In the genomic region with DNA sequence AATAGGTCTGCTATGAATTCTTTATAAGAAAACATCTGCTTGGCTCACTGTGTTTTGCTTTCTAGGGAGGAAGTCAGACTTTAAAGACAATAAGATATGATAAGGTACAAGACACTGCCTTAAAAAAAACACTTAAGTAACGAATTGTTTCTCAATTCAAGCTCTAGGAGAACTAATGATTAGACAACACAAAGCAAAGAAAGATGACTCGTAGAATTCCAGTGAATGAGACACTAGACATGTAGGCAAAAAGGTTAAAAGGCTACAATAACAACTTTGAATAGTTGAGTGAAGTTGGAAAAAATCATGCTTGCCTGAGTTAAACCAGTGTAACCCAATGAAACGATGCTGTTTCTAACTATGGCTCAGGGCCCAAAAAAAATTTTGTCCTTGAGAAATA, we compare ENCODE assay signal across 26 cellular contexts.
DNase-seq lines count a peak whose midpoint lies in the region; ATAC-seq, FAIRE-seq and TF ChIP-seq lines count a peak whose summit lies in the region.
"Had no signal": no experiment of that assay in that cellular context is flagged by ENCODE, and none has a peak within 500 bp of the region (broad histone marks: within the 10 kb centered on the region; RNA-seq: fewer than 3 reads in every experiment).

No MANE protein-coding gene starts in this region.

- H3K79me2 ChIP-seq in endothelial cell of umbilical vein (ENCODE audit: control insufficient read depth, insufficient read depth, low read length): no peaks in the 10 kb centered on the region
- no peaks in the 10 kb centered on the region for H3K79me2 ChIP-seq in hepatocyte

- DNase-seq in MCF 10A (ENCODE audit: unreplicated experiment): peak; percentile 1
- DNase-seq in breast epithelium (ENCODE audit: low spot score in 2 of 2): no peak
- peak; percentile 17 for DNase-seq in endothelial cell of umbilical vein (ENCODE audit: low read depth, low spot score)
- peak; percentile 66 for DNase-seq in kidney glomerular epithelial cell (lab: John Stamatoyannopoulos, UW)
- no peak for DNase-seq in hepatocyte (ENCODE audit: low spot score)
- DNase-seq in activated T-cell treated with anti-CD3 and anti-CD28 coated beads, Interleukin-2, amount 50 U/mL, for 24 hours: no peak
- no peak for DNase-seq in effector memory CD8-positive, alpha-beta T cell
- DNase-seq: EL; GF-D8; IMR-90; NCI-H1105; NCI-H146; NCI-H2029; NCI-H226; NCI-H524; NCI-H774; NK-92 treated with Interleukin-12 subunit alpha and Interleukin-12 subunit beta, amount 100 ng/mL, for 24 hours had no signal

- no peak overlapping the region for H3K4me3 Mint-ChIP-seq in MCF 10A (ENCODE audit: unreplicated experiment)
- H3K4me3 Mint-ChIP-seq in activated T-cell treated with anti-CD3 and anti-CD28 coated beads, Interleukin-2, amount 50 U/mL, for 24 hours: no peak overlapping the region
- no peak overlapping the region for H3K4me3 Mint-ChIP-seq in effector memory CD8-positive, alpha-beta T cell
- H3K4me3 Mint-ChIP-seq: B cell, CD14-positive monocyte had no signal

- H3K9ac ChIP-seq in endothelial cell of umbilical vein (replicated peaks; ENCODE audit: extremely low read depth, insufficient read depth, low read length): no peak overlapping the region
- H3K9ac ChIP-seq: KMS-11 had no signal

- no peak for ATAC-seq in GM21786 (IDR thresholded peaks at IDR 0.05; ENCODE audit: unreplicated experiment)
- no peak for ATAC-seq in effector memory CD8-positive, alpha-beta T cell (replicated peaks)
- ATAC-seq: Panc1, Right ventricle myocardium inferior had no signal

- H3K27me3 ChIP-seq in breast epithelium (no peaks in the 10 kb centered on the region), endothelial cell of umbilical vein (ENCODE audit: control insufficient read depth in 2 of 2, insufficient read depth in 2 of 2, low read length in 2 of 2) (no peaks in the 10 kb centered on the region), hepatocyte (no peaks in the 10 kb centered on the region)
- H3K27me3 ChIP-seq: SJSA1 had no signal

- WGBS in hepatocyte (ENCODE audit: low lambda C conversion rate, missing lambda C conversion rate): 34% methylated on average over 3 of the region's 3 CpGs

- H2AFZ ChIP-seq in endothelial cell of umbilical vein (ENCODE audit: low read depth, low read length): no peak overlapping the region
- H2AFZ ChIP-seq in hepatocyte: no peak overlapping the region

- H3K4me2 ChIP-seq in endothelial cell of umbilical vein (ENCODE audit: insufficient read depth, low read length) (no peak overlapping the region), hepatocyte (no peak overlapping the region)
- H3K4me2 ChIP-seq: KMS-11 had no signal

- H3K27ac ChIP-seq in breast epithelium (no peak overlapping the region), endothelial cell of umbilical vein (ENCODE audit: insufficient read depth, low read depth, low read length) (no peak overlapping the region), hepatocyte (no peak overlapping the region)
- H3K27ac ChIP-seq: 22Rv1, KMS-11, SJSA1 had no signal

- dilution Hi-C loops in endothelial cell of umbilical vein (cut with MboI; ENCODE audit: extremely low pct_ligation_motif_present, low sequenced_read_pairs): no loop called here

- H4K20me1 ChIP-seq in endothelial cell of umbilical vein (replicated peaks; ENCODE audit: control insufficient read depth, extremely low read depth, insufficient read depth, low read length) (no peaks in the 10 kb centered on the region), hepatocyte (ENCODE audit: insufficient read depth, poor library complexity, severe bottlenecking) (no peaks in the 10 kb centered on the region)

- H3K27me3 Mint-ChIP-seq in MCF 10A (ENCODE audit: insufficient read depth, unreplicated experiment): no peaks in the 10 kb centered on the region
- H3K27me3 Mint-ChIP-seq in activated T-cell treated with anti-CD3 and anti-CD28 coated beads, Interleukin-2, amount 50 U/mL, for 24 hours: peaks cover 3% of the 10 kb centered on the region
- no peaks in the 10 kb centered on the region for H3K27me3 Mint-ChIP-seq in effector memory CD8-positive, alpha-beta T cell
- H3K27me3 Mint-ChIP-seq: B cell had no signal

- POLR2A ChIA-PET in MCF 10A (lab: Yijun Ruan, JAX) (interaction anchor here (0.7 kb wide), 1 partner anchor 32 kb away, joined by 3 read pairs; no protein-coding TSS in a partner anchor), endothelial cell of umbilical vein (lab: Charles Lee) (no interaction called here)

- H3K36me3 ChIP-seq in breast epithelium (no peaks in the 10 kb centered on the region), endothelial cell of umbilical vein (ENCODE audit: control insufficient read depth in 2 of 2, extremely low read depth in 1 of 2, insufficient read depth in 2 of 2, low read length in 2 of 2) (no peaks in the 10 kb centered on the region), hepatocyte (replicated peaks; ENCODE audit: insufficient read depth, low read depth) (no peaks in the 10 kb centered on the region)
- H3K36me3 ChIP-seq: SJSA1 had no signal

- H3K9me2 ChIP-seq in hepatocyte (replicated peaks; ENCODE audit: insufficient read depth): no peaks in the 10 kb centered on the region

- H3K4me1 ChIP-seq in breast epithelium (no peaks in the 10 kb centered on the region), endothelial cell of umbilical vein (ENCODE audit: control insufficient read depth, extremely low read depth, insufficient read depth, low read length) (no peaks in the 10 kb centered on the region), hepatocyte (ENCODE audit: insufficient read depth) (no peaks in the 10 kb centered on the region)
- H3K4me1 ChIP-seq: SJSA1 had no signal

- no TSS peak for BruUV-seq in MCF 10A (replicated peaks; lab: Mats Ljungman, UMichigan)
- BruUV-seq in endothelial cell of umbilical vein (replicated peaks; lab: Mats Ljungman, UMichigan): no TSS peak

- no peak overlapping the region for H3K27ac Mint-ChIP-seq in MCF 10A (ENCODE audit: low read depth, unreplicated experiment)
- H3K27ac Mint-ChIP-seq in activated T-cell treated with anti-CD3 and anti-CD28 coated beads, Interleukin-2, amount 50 U/mL, for 24 hours: no peak overlapping the region
- H3K27ac Mint-ChIP-seq in effector memory CD8-positive, alpha-beta T cell: no peak overlapping the region
- H3K27ac Mint-ChIP-seq: B cell, CD14-positive monocyte had no signal

- H3K4me3 ChIP-seq in breast epithelium (no peak overlapping the region), endothelial cell of umbilical vein (replicated peaks in 1 of 3; ENCODE audit: insufficient read depth in 1 of 3, low read depth in 1 of 3, low read length in 3 of 3) (no peak overlapping the region), hepatocyte (no peak overlapping the region)
- H3K4me3 ChIP-seq: SJSA1 had no signal

- TF ChIP-seq POLR2A in breast epithelium (IDR thresholded peaks at IDR 0.05): no peak
- no peak for TF ChIP-seq POLR2A in endothelial cell of umbilical vein (IDR thresholded peaks at IDR 0.05; ENCODE audit: low read depth, low read length)

- no peaks in the 10 kb centered on the region for H3K9me3 Mint-ChIP-seq in MCF 10A (ENCODE audit: unreplicated experiment)
- no peaks in the 10 kb centered on the region for H3K9me3 Mint-ChIP-seq in activated T-cell treated with anti-CD3 and anti-CD28 coated beads, Interleukin-2, amount 50 U/mL, for 24 hours
- peaks cover 0 to 1% of the 10 kb centered on the region in 2 donors for H3K9me3 Mint-ChIP-seq in effector memory CD8-positive, alpha-beta T cell

- no peaks in the 10 kb centered on the region for H3K4me1 Mint-ChIP-seq in MCF 10A (ENCODE audit: insufficient read depth, unreplicated experiment)
- H3K4me1 Mint-ChIP-seq in activated T-cell treated with anti-CD3 and anti-CD28 coated beads, Interleukin-2, amount 50 U/mL, for 24 hours (ENCODE audit: low read depth): no peaks in the 10 kb centered on the region
- no peaks in the 10 kb centered on the region for H3K4me1 Mint-ChIP-seq in effector memory CD8-positive, alpha-beta T cell (ENCODE audit: low read depth in 2 of 2)
- H3K4me1 Mint-ChIP-seq: B cell, CD14-positive monocyte had no signal

- CTCF ChIA-PET in MCF 10A (lab: Yijun Ruan, JAX) (no interaction called here), endothelial cell of umbilical vein (lab: Charles Lee) (interaction anchor here (0.8 kb wide), 1 partner anchor 13 kb away, joined by 3 read pairs; no protein-coding TSS in a partner anchor)

- H3K9me3 ChIP-seq in breast epithelium: no peaks in the 10 kb centered on the region
- H3K9me3 ChIP-seq in endothelial cell of umbilical vein (replicated peaks; ENCODE audit: control insufficient read depth, insufficient read depth, low read length): no peaks in the 10 kb centered on the region
- no peaks in the 10 kb centered on the region for H3K9me3 ChIP-seq in hepatocyte (ENCODE audit: low read depth)
- H3K9me3 ChIP-seq: SJSA1 had no signal

- H3K9me1 ChIP-seq in endothelial cell of umbilical vein (replicated peaks; ENCODE audit: control insufficient read depth, extremely low read depth, insufficient read depth, low read length): no peaks in the 10 kb centered on the region

- intact Hi-C loops in MCF 10A (cut with micrococcal nuclease): no loop called here
- intact Hi-C loops in breast epithelium (cut with DNase I; ENCODE audit: low total_unique reads): no loop called here
- intact Hi-C loops in endothelial cell of umbilical vein (cut with micrococcal nuclease): no loop called here

- H3K36me3 Mint-ChIP-seq in MCF 10A (ENCODE audit: insufficient read depth, unreplicated experiment): no peaks in the 10 kb centered on the region
- H3K36me3 Mint-ChIP-seq in activated T-cell treated with anti-CD3 and anti-CD28 coated beads, Interleukin-2, amount 50 U/mL, for 24 hours (ENCODE audit: low read depth): no peaks in the 10 kb centered on the region
- no peaks in the 10 kb centered on the region for H3K36me3 Mint-ChIP-seq in effector memory CD8-positive, alpha-beta T cell (ENCODE audit: insufficient read depth)
- H3K36me3 Mint-ChIP-seq: CD14-positive monocyte had no signal

- FAIRE-seq in endothelial cell of umbilical vein (lab: Jason Lieb, UNC): no peak
- FAIRE-seq: GM19239 had no signal

- TF ChIP-seq CTCF in MCF 10A (IDR thresholded peaks at IDR 0.05; ENCODE audit: unreplicated experiment): no peak
- no peak for TF ChIP-seq CTCF in breast epithelium (IDR thresholded peaks at IDR 0.05)
- TF ChIP-seq CTCF in endothelial cell of umbilical vein (IDR thresholded peaks at IDR 0.05; ENCODE audit: extremely low read depth in 1 of 2, insufficient read depth in 1 of 2, low read depth in 1 of 2, low read length in 2 of 2): no peak
- no peak for TF ChIP-seq CTCF in hepatocyte (IDR thresholded peaks at IDR 0.05; ENCODE audit: poor library complexity)

TF ChIP-seq in endothelial cell of umbilical vein, 7 proteins besides CTCF, POLR2A, EP300 and RAD21:
- TF ChIP-seq MYC (IDR thresholded peaks at IDR 0.05; ENCODE audit: low read depth, low read length) (no peak), FOS (IDR thresholded peaks at IDR 0.05; ENCODE audit: borderline replicate concordance, insufficient read depth, low read length) (no peak), GATA2 (IDR thresholded peaks at IDR 0.05; ENCODE audit: insufficient read depth, insufficient read length, low read depth, low read length) (no peak), EZH2 (IDR thresholded peaks at IDR 0.05; ENCODE audit: borderline replicate concordance, low read depth, low read length, severe bottlenecking) (no peak)

Comparison
In these comparisons a context has a peak if more than half of its experiments do, and no peak if none do; other contexts are left out.
1. DNase-seq: peak in MCF 10A (single experiment), endothelial cell of umbilical vein (single experiment) and kidney glomerular epithelial cell (single experiment); none in breast epithelium (0 of 2), hepatocyte (single experiment), activated T-cell treated with anti-CD3 and anti-CD28 coated beads, Interleukin-2, amount 50 U/mL, for 24 hours (single experiment) and effector memory CD8-positive, alpha-beta T cell (0 of 3).